1 cellular context compared by ENCODE assay signal in the genomic region with DNA sequence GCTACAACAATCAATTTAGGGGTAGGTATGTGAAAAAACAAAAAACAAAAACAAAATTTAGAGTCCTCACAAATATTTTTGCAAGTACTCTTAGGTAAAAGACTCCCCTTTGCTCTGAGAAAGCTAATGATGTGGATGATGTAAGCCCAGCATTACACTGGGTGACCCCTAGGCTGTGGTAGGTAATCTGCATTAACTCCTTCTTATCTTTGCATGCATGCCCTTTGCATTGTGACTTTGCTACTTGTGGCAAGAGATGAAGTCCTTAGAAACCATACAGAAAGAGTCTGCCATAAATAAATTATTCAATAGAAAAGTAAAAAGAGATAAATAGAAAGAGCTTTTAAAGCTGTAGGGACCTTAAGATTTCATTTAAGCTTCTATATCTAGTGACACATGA.
A peak's percentile ranks its signal among the peaks of the same experiment; 100 is the strongest.
TF ChIP-seq lines count a peak whose summit lies in the region.

No MANE protein-coding gene starts in this region.

TF ChIP-seq in H1, 55 proteins besides CTCF, POLR2A, EP300 and RAD21:
- TF ChIP-seq JUND (IDR thresholded peaks at IDR 0.05; ENCODE audit: low read length), result 0 out of 2 replicates have a peak, but pooled peaks have one; percentile 23
- TF ChIP-seq HDAC6 (IDR thresholded peaks at IDR 0.05; ENCODE audit: low read depth, low read length), result no peak
- no peak for TF ChIP-seq SP1 (IDR thresholded peaks at IDR 0.05; ENCODE audit: low read depth, low read length)
- TF ChIP-seq SUZ12 (IDR thresholded peaks at IDR 0.05; ENCODE audit: low read length), result no peak
- TF ChIP-seq KDM1A (IDR thresholded peaks at IDR 0.05; ENCODE audit: borderline replicate concordance, low read length), result no peak
- TF ChIP-seq YY1 (IDR thresholded peaks at IDR 0.05; ENCODE audit: low read depth, low read length), result no peak
